ENCODE assay signal across 25 cellular contexts in the genomic region with DNA sequence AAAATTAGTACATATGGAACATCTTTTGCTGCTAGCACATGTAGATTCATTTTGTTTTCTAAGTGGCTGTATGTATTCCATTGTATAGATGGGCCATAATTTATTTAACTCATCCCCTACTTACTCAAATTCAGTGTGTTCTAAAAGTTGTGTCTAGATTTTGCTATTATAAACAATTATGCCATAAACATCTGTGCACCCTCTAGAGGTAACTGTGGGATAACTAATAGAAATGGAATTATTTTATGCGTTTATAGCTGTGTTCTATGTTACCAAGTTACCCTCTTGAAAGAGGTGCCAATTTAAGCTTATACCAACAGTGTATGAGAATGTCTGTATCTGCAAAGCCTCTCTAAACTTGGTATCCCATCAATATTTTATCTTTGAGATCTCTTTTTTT.
DNase-seq lines count a peak whose midpoint lies in the region; ATAC-seq and TF ChIP-seq lines count a peak whose summit lies in the region.
"Had no signal": no experiment of that assay in that cellular context is flagged by ENCODE, and none has a peak within 500 bp of the region (broad histone marks: within the 10 kb centered on the region; RNA-seq: fewer than 3 reads in every experiment).

No MANE protein-coding gene starts in this region.

- H3K79me2 ChIP-seq in GM23248 (ENCODE audit: insufficient read depth) (no peaks in the 10 kb centered on the region), PC-3 (ENCODE audit: low read length) (no peaks in the 10 kb centered on the region)

- 45 to 61% methylated on average over 1 of the region's 1 CpG for WGBS in GM23248 (ENCODE audit: low coverage in 1 of 2, low lambda C conversion rate in 2 of 2, missing lambda C conversion rate in 2 of 2), 2 experiments

- H3K27me3 ChIP-seq in A673 (replicated peaks; ENCODE audit: insufficient read depth, low read depth, low read length, poor library complexity) (peaks cover 4% of the 10 kb centered on the region), GM23248 (replicated peaks; ENCODE audit: insufficient read depth) (no peaks in the 10 kb centered on the region), PC-3 (ENCODE audit: low read length) (peaks cover 13% of the 10 kb centered on the region; the same call in 1 of the 2 replicates)
- H3K27me3 ChIP-seq: BLaER1 treated with 17β-estradiol and CSF1 and Interleukin-3, amounts not matched to agents 10 nM and 100 nM; transverse colon had no signal

- H3F3A ChIP-seq in GM23248 (ENCODE audit: insufficient read depth), result no peaks in the 10 kb centered on the region
- H3F3A ChIP-seq in PC-3 (ENCODE audit: low read length, unreplicated experiment), result no peaks in the 10 kb centered on the region

- 0 out of 2 replicates have a peak, but pooled peaks have one; percentile 22 for TF ChIP-seq CTCF in A673 (conservative IDR thresholded peaks at IDR 0.05; ENCODE audit: low read depth, low read length)
- TF ChIP-seq CTCF in PC-3 (conservative IDR thresholded peaks at IDR 0.05; ENCODE audit: low read depth, low read length), result peak; percentile 52
- peak; percentile 20 for TF ChIP-seq CTCF in foreskin fibroblast (IDR thresholded peaks at IDR 0.05; ENCODE audit: low read depth, low read length)
- no peak for TF ChIP-seq CTCF in GM20000 (IDR thresholded peaks at IDR 0.05; ENCODE audit: extremely low read depth, missing control alignments)

- CTCF ChIA-PET in A673 (lab: Charles Lee) (no interaction called here), PC-3 (lab: Charles Lee) (interaction anchor here (0.5 to 0.6 kb wide), 2 partner anchors 247 to 1940 kb away, joined by 5 to 9 read pairs; no protein-coding TSS in a partner anchor)

- H3K4me1 ChIP-seq in A673 (ENCODE audit: insufficient read depth, low read length, poor library complexity, severe bottlenecking), result no peaks in the 10 kb centered on the region
- H3K4me1 ChIP-seq in GM23248 (ENCODE audit: insufficient read depth), result no peaks in the 10 kb centered on the region
- H3K4me1 ChIP-seq in PC-3 (ENCODE audit: insufficient read depth, low read length), result no peaks in the 10 kb centered on the region
- H3K4me1 ChIP-seq: left ventricle myocardium inferior, transverse colon had no signal

- H3K9me2 ChIP-seq in GM23248 (ENCODE audit: insufficient read depth) (no peaks in the 10 kb centered on the region), PC-3 (replicated peaks; ENCODE audit: low read length) (no peaks in the 10 kb centered on the region)

- peak; percentile 43 for ATAC-seq in PC-3
- no peak for ATAC-seq in GM18505 (IDR thresholded peaks at IDR 0.05; ENCODE audit: unreplicated experiment)
- no peak for ATAC-seq in HG02840 (IDR thresholded peaks at IDR 0.05; ENCODE audit: low FRiP score, unreplicated experiment)
- ATAC-seq: activated CD8-positive, alpha-beta T cell treated with anti-CD3 and anti-CD28 coated beads, Interleukin-2, amount 10 ng/mL, durations not matched to agents 7 days and 5 days; activated T-helper 17 cell treated with anti-CD3 and anti-CD28 coated beads, Interleukin-2, amount 50 U/mL, for 72 hours; K562; Panc1; stimulated activated memory B cell treated with anti-CD40 and anti-IgM and Interleukin-4, amounts not matched to agents 10 μg/mL and 1 μg/mL and 100 μg/mL, for 72 hours had no signal

- H3K36me3 ChIP-seq in A673 (ENCODE audit: insufficient read depth, low read length, poor library complexity, severe bottlenecking) (no peaks in the 10 kb centered on the region), GM23248 (ENCODE audit: low read depth) (no peaks in the 10 kb centered on the region), PC-3 (ENCODE audit: low read depth, low read length) (no peaks in the 10 kb centered on the region)
- H3K36me3 ChIP-seq: BLaER1 treated with 17β-estradiol and CSF1 and Interleukin-3, amounts not matched to agents 10 nM and 100 nM; left ventricle myocardium inferior; transverse colon; WERI-Rb-1 had no signal

- BruUV-seq in A673 (replicated peaks; lab: Mats Ljungman, UMichigan) (no TSS peak), PC-3 (replicated peaks; lab: Mats Ljungman, UMichigan) (no TSS peak)

- in situ Hi-C loops in GM23248 (cut with MboI), result no loop called here

- H3K9ac ChIP-seq in GM23248, result no peak overlapping the region
- H3K9ac ChIP-seq in PC-3 (ENCODE audit: low read length), result no peak overlapping the region
- H3K9ac ChIP-seq: BLaER1 treated with 17β-estradiol and CSF1 and Interleukin-3, amounts not matched to agents 10 nM and 100 nM had no signal

- intact Hi-C loops in A673 (cut with micrococcal nuclease; ENCODE audit: unreplicated experiment), result no loop called here
- intact Hi-C loops in PC-3 (cut with micrococcal nuclease), result loop anchor here (1.0 kb wide), 1 partner anchor 470 kb away; no protein-coding TSS in a partner anchor
- intact Hi-C loops in posterior cingulate gyrus (cut with DNase I), result no loop called here

- H3K4me3 ChIP-seq in A673 (ENCODE audit: low read depth, low read length, poor library complexity, severe bottlenecking), result no peak overlapping the region
- H3K4me3 ChIP-seq in GM23248, result no peak overlapping the region
- H3K4me3 ChIP-seq in PC-3 (ENCODE audit: low read length), result no peak overlapping the region
- no peak overlapping the region for H3K4me3 ChIP-seq in foreskin fibroblast (ENCODE audit: low read depth in 1 of 2, low read length in 2 of 2)
- H3K4me3 ChIP-seq: BLaER1 treated with 17β-estradiol and CSF1 and Interleukin-3, amounts not matched to agents 10 nM and 100 nM; dorsolateral prefrontal cortex; K562; left ventricle myocardium inferior; transverse colon had no signal

- H3K27ac ChIP-seq in A673 (ENCODE audit: low read depth, low read length, poor library complexity, severe bottlenecking), result no peak overlapping the region
- no peak overlapping the region for H3K27ac ChIP-seq in GM23248
- no peak overlapping the region for H3K27ac ChIP-seq in PC-3 (ENCODE audit: low read length)
- H3K27ac ChIP-seq: BLaER1 treated with 17β-estradiol and CSF1 and Interleukin-3, amounts not matched to agents 10 nM and 100 nM; dorsolateral prefrontal cortex; left ventricle myocardium inferior; transverse colon; WERI-Rb-1 had no signal

- TF ChIP-seq POLR2A in GM18505 (IDR thresholded peaks at IDR 0.05; ENCODE audit: borderline replicate concordance, extremely low read depth, insufficient read depth, insufficient read length), result no peak

- DNase-seq in A673 (ENCODE audit: low spot score), result no peak
- peak; percentile 10 for DNase-seq in GM23248
- DNase-seq in PC-3, result peak; percentile 6
- peak in 1 of 2 donors; percentile 28 for DNase-seq in foreskin fibroblast
- no peak for DNase-seq in posterior cingulate gyrus
- no peak for DNase-seq in GM20000 (ENCODE audit: low spot score)
- DNase-seq: activated CD4-positive, alpha-beta T cell treated with anti-CD3 and anti-CD28 coated beads for 4 hours; activated CD8-positive, alpha-beta T cell treated with anti-CD3 and anti-CD28 coated beads, Interleukin-2, amount 10 ng/mL, durations not matched to agents 7 days and 5 days; amniotic stem cell; cerebellar nuclear complex; dorsolateral prefrontal cortex; left ventricle myocardium inferior; NCI-H1417; NCI-H2107; SHP77; T1000; transverse colon; WERI-Rb-1 had no signal

- H4K20me1 ChIP-seq in GM23248 (ENCODE audit: insufficient read depth) (no peaks in the 10 kb centered on the region), PC-3 (ENCODE audit: low read length) (no peaks in the 10 kb centered on the region)
- H4K20me1 ChIP-seq: BLaER1 treated with 17β-estradiol and CSF1 and Interleukin-3, amounts not matched to agents 10 nM and 100 nM had no signal

- no peak overlapping the region for H2AFZ ChIP-seq in GM23248
- no peak overlapping the region for H2AFZ ChIP-seq in PC-3 (ENCODE audit: low read length)

- no peak overlapping the region for H3K4me2 ChIP-seq in GM23248 (ENCODE audit: unreplicated experiment)
- no peak overlapping the region for H3K4me2 ChIP-seq in PC-3 (ENCODE audit: low read length)

- POLR2A ChIA-PET in A673 (lab: Charles Lee; ENCODE audit: low non-redundant PET) (no interaction called here), PC-3 (lab: Charles Lee; ENCODE audit: unreplicated experiment) (no interaction called here)

- no peaks in the 10 kb centered on the region for H3K9me3 ChIP-seq in A673 (ENCODE audit: low read depth, low read length, poor library complexity, severe bottlenecking)
- H3K9me3 ChIP-seq in GM23248 (ENCODE audit: low read depth), result no peaks in the 10 kb centered on the region
- H3K9me3 ChIP-seq in PC-3 (ENCODE audit: low read length), result no peaks in the 10 kb centered on the region
- H3K9me3 ChIP-seq: BLaER1 treated with 17β-estradiol and CSF1 and Interleukin-3, amounts not matched to agents 10 nM and 100 nM; left ventricle myocardium inferior; transverse colon had no signal

Comparison
In these comparisons a context has a peak if more than half of its experiments do, and no peak if none do; other contexts are left out.
1. DNase-seq: peak in GM23248 (single experiment) and PC-3 (single experiment); none in A673 (single experiment), posterior cingulate gyrus (0 of 10) and GM20000 (single experiment).